Comparison of ENCODE assay signal across 13 cellular contexts in the genomic region with DNA sequence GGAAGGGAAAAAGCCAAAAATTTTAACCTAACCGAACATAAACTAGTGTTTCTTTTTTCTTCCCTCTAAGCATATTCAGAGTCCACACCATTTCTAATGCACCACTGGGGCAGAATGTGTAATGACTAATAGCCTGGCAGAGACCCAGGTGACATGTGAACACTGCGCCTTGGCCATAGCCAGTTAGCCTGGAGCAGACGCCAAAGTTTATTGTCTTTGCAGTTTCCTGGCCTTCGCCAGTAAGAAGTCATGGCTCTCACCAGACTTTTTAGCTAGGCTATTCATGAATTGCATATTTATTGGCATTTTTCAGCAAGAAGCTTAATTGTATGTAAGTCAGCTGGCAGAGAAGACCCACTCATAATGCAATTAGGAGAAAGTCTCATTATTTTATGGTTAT.
DNase-seq lines count a peak whose midpoint lies in the region; ATAC-seq and TF ChIP-seq lines count a peak whose summit lies in the region.
"Had no signal": no experiment of that assay in that cellular context is flagged by ENCODE, and none has a peak within 500 bp of the region (broad histone marks: within the 10 kb centered on the region; RNA-seq: fewer than 3 reads in every experiment).

No MANE protein-coding gene starts in this region.

- CTCF ChIA-PET in activated CD8-positive, alpha-beta T cell treated with anti-CD3 and anti-CD28 coated beads for 36 hours (lab: Charles Lee) = interaction anchor here (1.0 kb wide), 1 partner anchor 108 kb away, joined by 3 read pairs; no protein-coding TSS in a partner anchor
- CTCF ChIA-PET in CD8-positive, alpha-beta T cell (lab: Charles Lee) = no interaction called here

- peak; percentile 98 for ATAC-seq in RWPE2 (ENCODE audit: low read depth)
- no peak for ATAC-seq in activated CD8-positive, alpha-beta T cell treated with anti-CD3 and anti-CD28 coated beads for 36 hours
- no peak for ATAC-seq in CD8-positive, alpha-beta T cell
- ATAC-seq: GM23338 had no signal

- no peaks in the 10 kb centered on the region for H3K36me3 ChIP-seq in RWPE2 (ENCODE audit: low read depth)
- no peaks in the 10 kb centered on the region for H3K36me3 ChIP-seq in CD8-positive, alpha-beta T cell (ENCODE audit: insufficient read depth, low read length)
- H3K36me3 ChIP-seq: suprapubic skin had no signal

- POLR2A ChIA-PET in activated CD8-positive, alpha-beta T cell treated with anti-CD3 and anti-CD28 coated beads for 36 hours (lab: Charles Lee) = no interaction called here
- POLR2A ChIA-PET in CD8-positive, alpha-beta T cell (lab: Charles Lee) = no interaction called here

- TF ChIP-seq CTCF in RWPE2 (IDR thresholded peaks at IDR 0.05; ENCODE audit: poor library complexity, severe bottlenecking) (no peak), fibroblast of pulmonary artery (IDR thresholded peaks at IDR 0.05; ENCODE audit: low read length, missing control alignments) (no peak), GM10266 (IDR thresholded peaks at IDR 0.05; ENCODE audit: control insufficient read depth, insufficient read depth, low read depth, missing control alignments) (no peak)
- no peak for TF ChIP-seq CTCF in activated CD8-positive, alpha-beta T cell treated with anti-CD3 and anti-CD28 coated beads for 36 hours (IDR thresholded peaks at IDR 0.05)
- no peak for TF ChIP-seq CTCF in CD8-positive, alpha-beta T cell (IDR thresholded peaks at IDR 0.05)

- H3K4me3 ChIP-seq in RWPE2 (ENCODE audit: severe bottlenecking) = no peak overlapping the region
- H3K4me3 ChIP-seq in fibroblast of pulmonary artery (replicated peaks; ENCODE audit: low read depth, low read length) = no peak overlapping the region
- no peak overlapping the region for H3K4me3 ChIP-seq in CD8-positive, alpha-beta T cell (ENCODE audit: low read depth, low read length)
- H3K4me3 ChIP-seq: GM23338, suprapubic skin had no signal

- H3K36me3 Mint-ChIP-seq in activated CD8-positive, alpha-beta T cell treated with anti-CD3 and anti-CD28 coated beads for 36 hours (ENCODE audit: low read depth) = no peaks in the 10 kb centered on the region
- H3K36me3 Mint-ChIP-seq in CD8-positive, alpha-beta T cell = no peaks in the 10 kb centered on the region

- peaks cover 3% of the 10 kb centered on the region for H3K4me1 Mint-ChIP-seq in activated CD8-positive, alpha-beta T cell treated with anti-CD3 and anti-CD28 coated beads for 36 hours (ENCODE audit: low read depth)
- H3K4me1 Mint-ChIP-seq in CD8-positive, alpha-beta T cell (ENCODE audit: low read depth) = no peaks in the 10 kb centered on the region

- H3K27me3 ChIP-seq in RWPE2 (ENCODE audit: insufficient read depth, poor library complexity, severe bottlenecking) = no peaks in the 10 kb centered on the region
- H3K27me3 ChIP-seq in CD8-positive, alpha-beta T cell (ENCODE audit: insufficient read depth, low read length) = no peaks in the 10 kb centered on the region
- H3K27me3 ChIP-seq: suprapubic skin had no signal

- peak; percentile 35 for DNase-seq in COLO829 (ENCODE audit: low spot score)
- DNase-seq in RWPE2 (ENCODE audit: low spot score) = no peak
- DNase-seq in fibroblast of pulmonary artery (ENCODE audit: low read depth) = peak; percentile 91
- DNase-seq in posterior vena cava (ENCODE audit: low spot score) = peak; percentile 81
- DNase-seq in activated CD8-positive, alpha-beta T cell treated with anti-CD3 and anti-CD28 coated beads for 36 hours = no peak
- DNase-seq in CD8-positive, alpha-beta T cell = no peak
- DNase-seq in stimulated activated naive CD4-positive, alpha-beta T cell (lab: John Stamatoyannopoulos, UW) = no peak
- DNase-seq in GM10266 (ENCODE audit: extremely low spot score) = no peak
- DNase-seq: cerebellar nuclear complex, DND-41, NCI-H1417 had no signal

- intact Hi-C loops in posterior vena cava (cut with DNase I) = no loop called here
- intact Hi-C loops in activated CD8-positive, alpha-beta T cell treated with anti-CD3 and anti-CD28 coated beads for 36 hours (cut with micrococcal nuclease) = no loop called here
- intact Hi-C loops in CD8-positive, alpha-beta T cell (cut with DNase I, micrococcal nuclease) = no loop called here

- no peaks in the 10 kb centered on the region for H3K9me3 ChIP-seq in RWPE2 (ENCODE audit: severe bottlenecking)
- H3K9me3 ChIP-seq in CD8-positive, alpha-beta T cell (ENCODE audit: low read length) = no peaks in the 10 kb centered on the region
- H3K9me3 ChIP-seq: suprapubic skin had no signal

- H3K27me3 Mint-ChIP-seq in activated CD8-positive, alpha-beta T cell treated with anti-CD3 and anti-CD28 coated beads for 36 hours = no peaks in the 10 kb centered on the region
- H3K27me3 Mint-ChIP-seq in CD8-positive, alpha-beta T cell (ENCODE audit: low read depth) = peaks cover 3% of the 10 kb centered on the region

- no peak overlapping the region for H3K27ac Mint-ChIP-seq in activated CD8-positive, alpha-beta T cell treated with anti-CD3 and anti-CD28 coated beads for 36 hours
- no peak overlapping the region for H3K27ac Mint-ChIP-seq in CD8-positive, alpha-beta T cell
- H3K27ac Mint-ChIP-seq: GM23338 had no signal

- H3K9me3 Mint-ChIP-seq in activated CD8-positive, alpha-beta T cell treated with anti-CD3 and anti-CD28 coated beads for 36 hours = peaks cover 3% of the 10 kb centered on the region
- H3K9me3 Mint-ChIP-seq in CD8-positive, alpha-beta T cell = no peaks in the 10 kb centered on the region

- H3K4me1 ChIP-seq in RWPE2 (ENCODE audit: insufficient read depth, poor library complexity, severe bottlenecking) = peaks cover 11% of the 10 kb centered on the region
- no peaks in the 10 kb centered on the region for H3K4me1 ChIP-seq in CD8-positive, alpha-beta T cell (ENCODE audit: insufficient read depth, low read length)

- H3K4me3 Mint-ChIP-seq in activated CD8-positive, alpha-beta T cell treated with anti-CD3 and anti-CD28 coated beads for 36 hours = no peak overlapping the region
- H3K4me3 Mint-ChIP-seq in CD8-positive, alpha-beta T cell = no peak overlapping the region
- H3K4me3 Mint-ChIP-seq: GM23338 had no signal

- no peak overlapping the region for H3K27ac ChIP-seq in RWPE2 (ENCODE audit: poor library complexity, severe bottlenecking)
- no peak overlapping the region for H3K27ac ChIP-seq in CD8-positive, alpha-beta T cell (ENCODE audit: low read depth, low read length)
- H3K27ac ChIP-seq: suprapubic skin had no signal

Comparison
In these comparisons a context has a peak if more than half of its experiments do, and no peak if none do; other contexts are left out.
1. DNase-seq: peak in COLO829 (single experiment), fibroblast of pulmonary artery (single experiment) and posterior vena cava (single experiment); none in RWPE2 (single experiment), activated CD8-positive, alpha-beta T cell treated with anti-CD3 and anti-CD28 coated beads for 36 hours (single experiment), CD8-positive, alpha-beta T cell (0 of 7), stimulated activated naive CD4-positive, alpha-beta T cell (0 of 6) and GM10266 (single experiment).